ENCODE assay signal across 8 cellular contexts in the genomic region with DNA sequence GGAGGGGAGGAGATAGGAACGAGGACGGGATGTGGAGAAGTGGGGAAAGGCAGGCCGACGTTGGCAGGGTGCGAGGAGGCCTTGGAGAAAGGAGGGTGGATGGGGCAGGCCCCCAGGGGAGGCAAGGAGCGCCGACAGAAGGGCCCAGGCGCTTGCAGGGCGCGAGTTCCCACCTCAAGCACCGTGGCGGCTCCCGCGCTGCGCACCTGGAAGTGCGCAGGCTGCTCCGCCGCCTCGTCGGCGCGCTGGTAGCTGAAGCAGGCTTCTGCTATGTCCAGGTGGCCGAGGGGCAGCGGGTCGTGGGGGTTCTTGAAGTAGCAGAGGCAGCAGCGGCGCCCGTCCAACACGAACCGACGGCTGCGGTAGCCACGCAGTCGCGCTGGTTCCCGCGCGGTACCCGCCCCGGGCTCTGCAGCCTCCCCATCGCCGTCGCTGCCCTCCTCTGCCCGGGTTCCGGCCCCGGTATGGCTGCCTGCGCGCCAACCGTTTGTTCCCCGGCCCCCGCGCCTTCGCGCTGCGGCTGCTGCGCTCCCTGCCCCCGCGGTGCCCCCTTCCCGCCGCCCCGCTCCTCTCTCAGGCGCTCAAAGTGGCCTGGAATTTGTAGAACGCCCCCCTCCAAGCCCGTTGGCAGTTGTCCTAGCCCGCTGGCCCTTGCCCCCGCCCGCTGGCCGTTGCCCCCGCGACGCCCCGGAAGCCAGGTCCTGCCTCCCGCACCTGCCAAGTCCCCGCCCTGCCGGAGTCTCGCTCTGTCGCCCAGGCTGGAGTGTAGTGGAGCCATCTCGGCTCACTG. TPM values are rescaled to one million over a fixed set of nuclear protein-coding genes. Genes with fewer than 3 reads are reported as not detected.
DNase-seq lines count a peak whose midpoint lies in the region; ATAC-seq lines count a peak whose summit lies in the region.

No MANE protein-coding gene starts in this region.

- H3K36me3 ChIP-seq in ACC112 (ENCODE audit: insufficient read depth, low read length) = no peaks in the 10 kb centered on the region
- no peaks in the 10 kb centered on the region for H3K36me3 ChIP-seq in ectodermal cell (ENCODE audit: control insufficient read depth, insufficient read depth, low read length)
- peaks cover 1% of the 10 kb centered on the region for H3K36me3 ChIP-seq in mesodermal cell (ENCODE audit: control insufficient read depth, insufficient read depth, low read length)

- H3K4me1 ChIP-seq in ACC112 (ENCODE audit: control insufficient read depth, insufficient read depth, low read length, unreplicated experiment) = no peaks in the 10 kb centered on the region
- peaks cover 4% of the 10 kb centered on the region for H3K4me1 ChIP-seq in ectodermal cell (ENCODE audit: control insufficient read depth, insufficient read depth, low read length)
- H3K4me1 ChIP-seq in mesodermal cell (ENCODE audit: control insufficient read depth, insufficient read depth, low read length, poor library complexity, severe bottlenecking) = no peaks in the 10 kb centered on the region

- 1% methylated on average over 78 of the region's 78 CpGs for WGBS in ectodermal cell, 2 experiments
- 0 to 1% methylated on average over 64 to 72 of the region's 78 CpGs for WGBS in mesodermal cell (ENCODE audit: insufficient coverage in 2 of 2), 2 experiments

- POLR2A ChIA-PET in activated CD4-positive, alpha-beta T cell treated with anti-CD3 and anti-CD28 coated beads, Interleukin-2, amount 10 ng/mL, durations not matched to agents 7 days and 5 days (lab: Charles Lee) = no interaction called here

- DNase-seq in NCI-H2107 treated with DMSO at 0.1 percent for 48 hours (lab: John Stamatoyannopoulos, UW; ENCODE audit: unreplicated experiment) = peak; percentile 65
- peak; percentile 84 for DNase-seq in activated CD4-positive, alpha-beta T cell treated with anti-CD3 and anti-CD28 coated beads, Interleukin-2, amount 10 ng/mL, durations not matched to agents 7 days and 5 days
- peak; percentile 72 for DNase-seq in stimulated activated CD8-positive, alpha-beta memory T cell treated with anti-CD3 and anti-CD28 coated beads, Interleukin-15, amount 100 ng/mL, for 48 hours (ENCODE audit: low read depth in 2 of 2)

- peak overlapping the region; percentile 100 for H3K27ac Mint-ChIP-seq in activated CD4-positive, alpha-beta T cell treated with anti-CD3 and anti-CD28 coated beads, Interleukin-2, amount 10 ng/mL, durations not matched to agents 7 days and 5 days

- H3K9me3 Mint-ChIP-seq in activated CD4-positive, alpha-beta T cell treated with anti-CD3 and anti-CD28 coated beads, Interleukin-2, amount 10 ng/mL, durations not matched to agents 7 days and 5 days = no peaks in the 10 kb centered on the region

- H3K27me3 ChIP-seq in ACC112 (ENCODE audit: insufficient read depth, low read length) (no peaks in the 10 kb centered on the region), ectodermal cell (ENCODE audit: control insufficient read depth, insufficient read depth, low read length, poor library complexity, severe bottlenecking) (no peaks in the 10 kb centered on the region)

- peaks cover 26% of the 10 kb centered on the region for H3K79me2 ChIP-seq in ACC112 (ENCODE audit: control insufficient read depth, insufficient read depth, low read length, unreplicated experiment)

- H3K9me3 ChIP-seq in ectodermal cell (ENCODE audit: control insufficient read depth, low read length) (no peaks in the 10 kb centered on the region), mesodermal cell (ENCODE audit: control insufficient read depth, low read length) (no peaks in the 10 kb centered on the region)

- CTCF ChIA-PET in activated CD4-positive, alpha-beta T cell treated with anti-CD3 and anti-CD28 coated beads, Interleukin-2, amount 10 ng/mL, durations not matched to agents 7 days and 5 days (lab: Charles Lee) = interaction anchor here (1.3 kb wide), 1 partner anchor 45 kb away, joined by 4 read pairs; no protein-coding TSS in a partner anchor

- H2AFZ ChIP-seq in ACC112 (ENCODE audit: low read length, unreplicated experiment) = peak overlapping the region; percentile 98

- peak overlapping the region; percentile 99 for H3K4me3 Mint-ChIP-seq in activated CD4-positive, alpha-beta T cell treated with anti-CD3 and anti-CD28 coated beads, Interleukin-2, amount 10 ng/mL, durations not matched to agents 7 days and 5 days

- ATAC-seq in GM18858 (IDR thresholded peaks at IDR 0.05; ENCODE audit: unreplicated experiment) = peak; percentile 45
- peak; percentile 32 for ATAC-seq in HG03060 (IDR thresholded peaks at IDR 0.05; ENCODE audit: low read depth, unreplicated experiment)

- H3K36me3 Mint-ChIP-seq in activated CD4-positive, alpha-beta T cell treated with anti-CD3 and anti-CD28 coated beads, Interleukin-2, amount 10 ng/mL, durations not matched to agents 7 days and 5 days (ENCODE audit: low read depth) = peaks cover 18% of the 10 kb centered on the region

- H3K27ac ChIP-seq in ACC112 (ENCODE audit: low read depth, low read length) (no peak overlapping the region; the same call in 1 of the 2 replicates), ectodermal cell (ENCODE audit: insufficient read depth, low read depth, low read length, poor library complexity, severe bottlenecking) (no peak overlapping the region), mesodermal cell (ENCODE audit: low read depth, low read length, severe bottlenecking) (no peak overlapping the region)

- no peaks in the 10 kb centered on the region for H3K27me3 Mint-ChIP-seq in activated CD4-positive, alpha-beta T cell treated with anti-CD3 and anti-CD28 coated beads, Interleukin-2, amount 10 ng/mL, durations not matched to agents 7 days and 5 days

- peaks cover 42% of the 10 kb centered on the region for H3K4me1 Mint-ChIP-seq in activated CD4-positive, alpha-beta T cell treated with anti-CD3 and anti-CD28 coated beads, Interleukin-2, amount 10 ng/mL, durations not matched to agents 7 days and 5 days

- peak overlapping the region; percentile 89 for H3K4me3 ChIP-seq in ACC112 (ENCODE audit: low read depth, low read length)
- H3K4me3 ChIP-seq in ectodermal cell (ENCODE audit: insufficient read depth, low read depth, low read length) = peak overlapping the region; percentile 83
- peak overlapping the region; percentile 78 for H3K4me3 ChIP-seq in mesodermal cell (ENCODE audit: extremely low read depth, insufficient read depth, low read length, poor library complexity, severe bottlenecking)

RNA-seq across cellular contexts. Expression of a gene that starts 1.1 kb away (rescaled TPM):
- 10 to 100 TPM; 27.6 to 33.8 TPM for total RNA-seq in activated CD4-positive, alpha-beta T cell treated with anti-CD3 and anti-CD28 coated beads, Interleukin-2, amount 10 ng/mL, durations not matched to agents 7 days and 5 days
- polyA plus RNA-seq in ectodermal cell (2013, experiment 1 of 4) = 34.6 TPM
- polyA plus RNA-seq in ectodermal cell (2013, experiment 2 of 4) = 33.0 TPM
- 36.5 TPM for polyA plus RNA-seq in ectodermal cell (2013, experiment 3 of 4)
- polyA plus RNA-seq in ectodermal cell (2013, experiment 4 of 4) = 32.2 TPM
- polyA plus RNA-seq in mesodermal cell (2013, experiment 1 of 2) = 29.6 TPM
- 34.4 TPM for polyA plus RNA-seq in mesodermal cell (2013, experiment 2 of 2)

RNA-seq across cellular contexts. Expression of a gene that starts 56.9 kb away (rescaled TPM):
- 10 to 100 TPM; 18.0 to 19.8 TPM for total RNA-seq in activated CD4-positive, alpha-beta T cell treated with anti-CD3 and anti-CD28 coated beads, Interleukin-2, amount 10 ng/mL, durations not matched to agents 7 days and 5 days
- polyA plus RNA-seq in ectodermal cell (2013, experiment 1 of 4) = 11.0 TPM
- 10.3 TPM for polyA plus RNA-seq in ectodermal cell (2013, experiment 2 of 4)
- polyA plus RNA-seq in ectodermal cell (2013, experiment 3 of 4) = 7.8 TPM
- polyA plus RNA-seq in ectodermal cell (2013, experiment 4 of 4) = 10.5 TPM
- polyA plus RNA-seq in mesodermal cell (2013, experiment 1 of 2) = 15.0 TPM
- polyA plus RNA-seq in mesodermal cell (2013, experiment 2 of 2) = 16.0 TPM
